In genomic region chr1:27099904-27100796, GRCh38 we compare ENCODE assay signal across 9 cellular contexts. TPM values are rescaled to one million over a fixed set of nuclear protein-coding genes. Genes with fewer than 3 reads are reported as not detected.
DNase-seq lines count a peak whose midpoint lies in the region; ATAC-seq, FAIRE-seq and TF ChIP-seq lines count a peak whose summit lies in the region.
"Had no signal": no experiment of that assay in that cellular context is flagged by ENCODE, and none has a peak within 500 bp of the region (broad histone marks: within the 10 kb centered on the region; RNA-seq: fewer than 3 reads in every experiment).

No MANE protein-coding gene starts in this region.

- intact Hi-C loops in Panc1 (cut with micrococcal nuclease; ENCODE audit: unreplicated experiment) (no loop called here), pancreas (cut with DNase I) (loop anchor here in 2 of 3 donors (5.0 kb wide), 3 partner anchors 58 to 182 kb away; no protein-coding TSS in a partner anchor)

- DNase-seq in Panc1 (ENCODE audit: low read depth, low spot score) (no peak), fibroblast of gingiva (ENCODE audit: low read depth) (peak; percentile 57), pancreas (peak in 1 of 6 donors; percentile 69), endothelial cell (ENCODE audit: low spot score) (no peak), NCI-H2196 (lab: John Stamatoyannopoulos, UW; ENCODE audit: unreplicated experiment) (no peak)
- no peak for DNase-seq in activated naive CD4-positive, alpha-beta T cell treated with anti-CD3 and anti-CD28 coated beads, Interleukin-2, amount 50 U/mL, for 72 hours (ENCODE audit: low spot score in 2 of 2)

- peaks cover 17% of the 10 kb centered on the region for H3K4me1 ChIP-seq in DOHH2 (ENCODE audit: control insufficient read depth, low read length)
- H3K4me1 ChIP-seq in Panc1 (ENCODE audit: control insufficient read depth, insufficient read depth, low read length): peaks cover 13% of the 10 kb centered on the region
- H3K4me1 ChIP-seq in pancreas: no peaks in the 10 kb centered on the region

- peaks cover 11% of the 10 kb centered on the region for H3K27me3 Mint-ChIP-seq in endothelial cell (ENCODE audit: unreplicated experiment)

- in situ Hi-C loops in Panc1 (cut with HindIII; ENCODE audit: low pct_unique_long_range_greater_than_20kb, low sequenced_read_pairs): no loop called here

- peak overlapping the region; percentile 45 for H3K4me2 ChIP-seq in DOHH2 (ENCODE audit: low read length)

- H3K79me2 ChIP-seq in DOHH2 (ENCODE audit: control insufficient read depth, low read length): no peaks in the 10 kb centered on the region

- ATAC-seq in Panc1 (peak; percentile 22; the same call in 1 of the 2 replicates), pancreas (peak in 3 of 4 donors; percentile 5 to 24 (median 9)), GM21786 (IDR thresholded peaks at IDR 0.05; ENCODE audit: unreplicated experiment) (no peak)
- no peak for ATAC-seq in activated naive CD4-positive, alpha-beta T cell treated with anti-CD3 and anti-CD28 coated beads, Interleukin-2, amount 50 U/mL, for 72 hours

- FAIRE-seq in pancreas (lab: Jason Lieb, UNC): no peak

- no peaks in the 10 kb centered on the region for H4K20me1 ChIP-seq in DOHH2 (ENCODE audit: control insufficient read depth, insufficient read depth, low read depth, low read length)

- H3K9me3 Mint-ChIP-seq in activated naive CD4-positive, alpha-beta T cell treated with anti-CD3 and anti-CD28 coated beads, Interleukin-2, amount 50 U/mL, for 72 hours: no peaks in the 10 kb centered on the region
- H3K9me3 Mint-ChIP-seq in endothelial cell (ENCODE audit: unreplicated experiment): no peaks in the 10 kb centered on the region

- no peak overlapping the region for H3K4me3 Mint-ChIP-seq in endothelial cell (ENCODE audit: unreplicated experiment)

- CTCF ChIA-PET in Panc1 (lab: Charles Lee): interaction anchor here (0.5 to 7.8 kb wide), 4 partner anchors 21 to 200 kb away, joined by 3 to 151 read pairs (median 4); no protein-coding TSS in a partner anchor

- H3K4me3 ChIP-seq in DOHH2 (ENCODE audit: low read length): no peak overlapping the region
- no peak overlapping the region for H3K4me3 ChIP-seq in Panc1 (ENCODE audit: low read depth in 2 of 2, low read length in 2 of 2)
- no peak overlapping the region for H3K4me3 ChIP-seq in pancreas
- H3K4me3 ChIP-seq: SJSA1 had no signal

- TF ChIP-seq CTCF in DOHH2 (IDR thresholded peaks at IDR 0.05; ENCODE audit: low read depth, low read length, poor library complexity, severe bottlenecking): no peak
- no peak for TF ChIP-seq CTCF in Panc1 (IDR thresholded peaks at IDR 0.05)
- no peak for TF ChIP-seq CTCF in pancreas (IDR thresholded peaks at IDR 0.05)
- no peak for TF ChIP-seq CTCF in endothelial cell (IDR thresholded peaks at IDR 0.05; ENCODE audit: unreplicated experiment)

- BruUV-seq in Panc1 (replicated peaks; lab: Mats Ljungman, UMichigan): no TSS peak

- H3K27ac Mint-ChIP-seq in activated naive CD4-positive, alpha-beta T cell treated with anti-CD3 and anti-CD28 coated beads, Interleukin-2, amount 50 U/mL, for 72 hours: peak overlapping the region in 1 of 2 donors; percentile 95
- H3K27ac Mint-ChIP-seq in endothelial cell (ENCODE audit: unreplicated experiment): no peak overlapping the region

- H3K27me3 ChIP-seq in DOHH2 (ENCODE audit: control insufficient read depth, low read length) (no peaks in the 10 kb centered on the region), Panc1 (ENCODE audit: control insufficient read depth, insufficient read depth, low read length) (no peaks in the 10 kb centered on the region), pancreas (no peaks in the 10 kb centered on the region)
- H3K27me3 ChIP-seq: SJSA1 had no signal

- H3K36me3 ChIP-seq in DOHH2 (ENCODE audit: control insufficient read depth, low read length) (peaks cover 5% of the 10 kb centered on the region; the same call in 1 of the 2 replicates), Panc1 (ENCODE audit: control insufficient read depth, insufficient read depth, low read length) (no peaks in the 10 kb centered on the region), pancreas (peaks cover 0 to under 1% (median 0%) of the 10 kb centered on the region in 3 donors)

- POLR2A ChIA-PET in Panc1 (lab: Charles Lee): no interaction called here

- H3K4me1 Mint-ChIP-seq in endothelial cell (ENCODE audit: unreplicated experiment): peaks cover 11% of the 10 kb centered on the region

- WGBS in pancreas, 2 donors: 85 to 86% methylated on average over 32 to 34 of the region's 34 CpGs

- H3K9me2 ChIP-seq in DOHH2 (replicated peaks; ENCODE audit: control insufficient read depth, low read length): no peaks in the 10 kb centered on the region

- H3K36me3 Mint-ChIP-seq in activated naive CD4-positive, alpha-beta T cell treated with anti-CD3 and anti-CD28 coated beads, Interleukin-2, amount 50 U/mL, for 72 hours: no peaks in the 10 kb centered on the region
- peaks cover 9% of the 10 kb centered on the region for H3K36me3 Mint-ChIP-seq in endothelial cell (ENCODE audit: low read depth, unreplicated experiment)

- peaks cover 4% of the 10 kb centered on the region; the same call in 1 of the 2 replicates for H3F3A ChIP-seq in DOHH2 (ENCODE audit: control insufficient read depth, insufficient read depth)

- H3K27ac ChIP-seq in DOHH2 (ENCODE audit: low read depth, low read length) (no peak overlapping the region), Panc1 (ENCODE audit: low read length) (peak overlapping the region; percentile 44; the same call in 1 of the 2 replicates), pancreas (peak overlapping the region in 1 of 4 donors; percentile 47)

- H3K9me3 ChIP-seq in DOHH2 (ENCODE audit: control insufficient read depth, insufficient read depth, low read length) (no peaks in the 10 kb centered on the region), Panc1 (ENCODE audit: control insufficient read depth, insufficient read depth, low read depth, low read length) (no peaks in the 10 kb centered on the region), pancreas (no peaks in the 10 kb centered on the region)
- H3K9me3 ChIP-seq: SJSA1 had no signal

RNA-seq across cellular contexts. Expression of gene SLC9A1, which starts 54.8 kb away (rescaled TPM):
- 31.3 TPM for total RNA-seq in Panc1 (2021; ENCODE audit: unreplicated experiment)
- 40.2 TPM for polyA plus RNA-seq in Panc1 (2012; ENCODE audit: insufficient read length)
- 10 to 100 TPM in 4 of 6 donors, 1 to 10 TPM in 2; 8.3 to 20.6 (median 11.1) TPM for total RNA-seq in pancreas
- polyA plus RNA-seq in pancreas: 10 to 100 TPM in 1 of 2 donors, 1 to 10 TPM in 1; 9.8 to 15.0 TPM
- 10 to 100 TPM; 16.2 to 18.8 TPM for total RNA-seq in activated naive CD4-positive, alpha-beta T cell treated with anti-CD3 and anti-CD28 coated beads, Interleukin-2, amount 50 U/mL, for 72 hours
- total RNA-seq in endothelial cell (ENCODE audit: unreplicated experiment): 96.2 TPM

Comparison
In these comparisons a context has a peak if more than half of its experiments do, and no peak if none do; other contexts are left out.
1. ATAC-seq: peak in Panc1 (single experiment) and pancreas (3 of 4); none in GM21786 (single experiment) and activated naive CD4-positive, alpha-beta T cell treated with anti-CD3 and anti-CD28 coated beads, Interleukin-2, amount 50 U/mL, for 72 hours (0 of 2).